In genomic region chr13:20525601-20526544, GRCh38 we compare ENCODE assay signal across 8 cellular contexts. TPM values are rescaled to one million over a fixed set of nuclear protein-coding genes. Genes with fewer than 3 reads are reported as not detected.
DNase-seq lines count a peak whose midpoint lies in the region; ATAC-seq and TF ChIP-seq lines count a peak whose summit lies in the region.

CRYL1 (minus strand) TSS chr13:20525857; CDS start chr13:20525794, 63 bp downstream.

- H3K4me3 Mint-ChIP-seq in T-helper 1 cell treated with Interleukin-12 subunit alpha and Interleukin-12 subunit beta and Interleukin-4 antibody, amounts not matched to agents 30 μg/mL and 1 μg/mL, for 36 hours = peak within 1 kb of the TSS; percentile 87

- H3K27me3 ChIP-seq in left ventricle myocardium inferior (ENCODE audit: low read depth) = no peaks in the 10 kb centered on the region
- H3K27me3 ChIP-seq in prostate gland (replicated peaks; ENCODE audit: insufficient read depth) = no peaks in the 10 kb centered on the region
- no peaks in the 10 kb centered on the region for H3K27me3 ChIP-seq in upper lobe of right lung

- H3K36me3 Mint-ChIP-seq in T-helper 1 cell treated with Interleukin-12 subunit alpha and Interleukin-12 subunit beta and Interleukin-4 antibody, amounts not matched to agents 30 μg/mL and 1 μg/mL, for 36 hours (ENCODE audit: low read depth) = no peaks in the 10 kb centered on the region

- no peak for TF ChIP-seq CTCF in GM10248 (IDR thresholded peaks at IDR 0.05; ENCODE audit: control extremely low read depth, extremely low read depth, low read depth, missing control alignments)
- no peak for TF ChIP-seq CTCF in left ventricle myocardium inferior (IDR thresholded peaks at IDR 0.05; ENCODE audit: borderline replicate concordance)
- no peak for TF ChIP-seq CTCF in prostate gland (IDR thresholded peaks at IDR 0.05)
- TF ChIP-seq CTCF in upper lobe of right lung (IDR thresholded peaks at IDR 0.05) = no peak

- POLR2A ChIA-PET in GM10248 (lab: Yijun Ruan, JAX) (interaction anchor here (0.6 to 0.7 kb wide), 2 partner anchors 120 to 1078 kb away, joined by 3 read pairs; no protein-coding TSS in a partner anchor), HEK293T (lab: Yijun Ruan, JAX) (interaction anchor here (0.6 to 1.0 kb wide), 2 partner anchors 20 to 22 kb away, joined by 3 read pairs; no protein-coding TSS in a partner anchor)

- DNase-seq in GM10248 (ENCODE audit: extremely low spot score) (peak; percentile 85), HEK293T (ENCODE audit: extremely low spot score) (peak; percentile 53), NAMALWA (ENCODE audit: low spot score) (peak; percentile 58), amniotic epithelial cell (ENCODE audit: low read depth) (peak; percentile 35), left ventricle myocardium inferior (peak; percentile 89), prostate gland (ENCODE audit: low spot score) (peak; percentile 71), upper lobe of right lung (peak; percentile 91)

- peak; percentile 98 for ATAC-seq in upper lobe of right lung

- peaks cover 16% of the 10 kb centered on the region for H3K4me1 Mint-ChIP-seq in T-helper 1 cell treated with Interleukin-12 subunit alpha and Interleukin-12 subunit beta and Interleukin-4 antibody, amounts not matched to agents 30 μg/mL and 1 μg/mL, for 36 hours (ENCODE audit: low read depth)

- under 1% methylated on average over 52 of the region's 89 CpGs for WGBS in prostate gland

- peak within 1 kb of the TSS; percentile 84 for H3K4me3 ChIP-seq in left ventricle myocardium inferior
- peak within 1 kb of the TSS; percentile 94 to 98 for H3K4me3 ChIP-seq in prostate gland
- H3K4me3 ChIP-seq in upper lobe of right lung = peak within 1 kb of the TSS; percentile 86

- H3K4me1 ChIP-seq in left ventricle myocardium inferior (peaks cover 27% of the 10 kb centered on the region), prostate gland (replicated peaks) (no peaks in the 10 kb centered on the region), upper lobe of right lung (peaks cover 8% of the 10 kb centered on the region)

- peaks cover 6% of the 10 kb centered on the region for H3K9me3 Mint-ChIP-seq in T-helper 1 cell treated with Interleukin-12 subunit alpha and Interleukin-12 subunit beta and Interleukin-4 antibody, amounts not matched to agents 30 μg/mL and 1 μg/mL, for 36 hours

- intact Hi-C loops in left ventricle myocardium inferior (cut with micrococcal nuclease) = no loop called here
- intact Hi-C loops in prostate gland (cut with DNase I) = loop anchor here (2.0 kb wide), 1 partner anchor 41 kb away; the partner anchor contains the start of gene IFT88
- intact Hi-C loops in upper lobe of right lung (cut with DNase I) = no loop called here

- peak within 1 kb of the TSS; percentile 88 for H3K27ac Mint-ChIP-seq in T-helper 1 cell treated with Interleukin-12 subunit alpha and Interleukin-12 subunit beta and Interleukin-4 antibody, amounts not matched to agents 30 μg/mL and 1 μg/mL, for 36 hours

- CTCF ChIA-PET in GM10248 (lab: Yijun Ruan, JAX) = interaction anchor here (0.9 to 1.6 kb wide), 2 partner anchors 11 to 179 kb away, joined by 3 to 4 read pairs; no protein-coding TSS in a partner anchor
- CTCF ChIA-PET in HEK293T (lab: Yijun Ruan, JAX) = no interaction called here

- peak; percentile 49 for TF ChIP-seq POLR2A in prostate gland (IDR thresholded peaks at IDR 0.05)

- H3K36me3 ChIP-seq in left ventricle myocardium inferior (no peaks in the 10 kb centered on the region), prostate gland (no peaks in the 10 kb centered on the region), upper lobe of right lung (no peaks in the 10 kb centered on the region)

- H3K27ac ChIP-seq in left ventricle myocardium inferior (replicated peaks) = peak within 1 kb of the TSS; percentile 88
- H3K27ac ChIP-seq in prostate gland = peak within 1 kb of the TSS; percentile 79 to 80
- peak within 1 kb of the TSS; percentile 91 for H3K27ac ChIP-seq in upper lobe of right lung

- H3K9me3 ChIP-seq in left ventricle myocardium inferior (replicated peaks) (no peaks in the 10 kb centered on the region), prostate gland (no peaks in the 10 kb centered on the region), upper lobe of right lung (no peaks in the 10 kb centered on the region)

- H3K27me3 Mint-ChIP-seq in T-helper 1 cell treated with Interleukin-12 subunit alpha and Interleukin-12 subunit beta and Interleukin-4 antibody, amounts not matched to agents 30 μg/mL and 1 μg/mL, for 36 hours (ENCODE audit: low read depth) = no peaks in the 10 kb centered on the region

TF ChIP-seq in HEK293T, 16 proteins besides CTCF, POLR2A, EP300 and RAD21:
- TF ChIP-seq L3MBTL2 (conservative IDR thresholded peaks at IDR 0.05) = 0 out of 2 replicates have a peak, but pooled peaks have one; percentile 48
- no peak for TF ChIP-seq HDGF (IDR thresholded peaks at IDR 0.05; ENCODE audit: borderline replicate concordance)
- TF ChIP-seq NFRKB (IDR thresholded peaks at IDR 0.05) = no peak
- TF ChIP-seq ARNT (IDR thresholded peaks at IDR 0.05) = no peak
- TF ChIP-seq BHLHE40 (IDR thresholded peaks at IDR 0.05; ENCODE audit: borderline replicate concordance) = no peak

RNA-seq across cellular contexts. Expression of gene CRYL1, which starts in this region (rescaled TPM):
- total RNA-seq in left ventricle myocardium inferior (20.5 TPM), prostate gland (10 to 100 TPM; 35.3 to 75.5 TPM), upper lobe of right lung (28.5 TPM)

Comparison
In these comparisons a context has a peak if more than half of its experiments do, and no peak if none do; other contexts are left out.
1. Peak in every context shown above with its lines: DNase-seq, ATAC-seq, H3K4me3 ChIP-seq and H3K27ac ChIP-seq.
2. DNase-seq: peak in every context shown above with its lines; median percentile 91 in upper lobe of right lung; 89 in left ventricle myocardium inferior; 85 in GM10248; 71 in prostate gland; 58 in NAMALWA; 53 in HEK293T; 35 in amniotic epithelial cell.